8 cellular contexts compared by ENCODE assay signal in genomic region chr7:75485979-75486643, GRCh38. TPM values are rescaled to one million over a fixed set of nuclear protein-coding genes. Genes with fewer than 3 reads are reported as not detected.
A peak's percentile ranks its signal among the peaks of the same experiment; 100 is the strongest.
DNase-seq lines count a peak whose midpoint lies in the region; TF ChIP-seq lines count a peak whose summit lies in the region.
"Not testable (repeated sequence)": the region's sequence is repeated elsewhere in the genome, so short reads cannot be mapped to it uniquely, and the experiment has no call there.

POM121C (minus strand) TSS chr7:75486299; CDS start chr7:75441496, 44,803 bp downstream.

- in situ Hi-C loops in G401 (cut with HindIII; ENCODE audit: low sequenced_read_pairs): not testable (repeated sequence)

- H4K20me1 ChIP-seq in MM.1S (ENCODE audit: insufficient read depth, low read length): not testable (repeated sequence)

- peak within 1 kb of the TSS; percentile 52; the same call in 1 of the 2 replicates for H3K4me2 ChIP-seq in MM.1S (ENCODE audit: low read depth, low read length)

- H2AFZ ChIP-seq in MM.1S (ENCODE audit: low read length) (peak within 1 kb of the TSS; percentile 70; the same call in 1 of the 2 replicates), neuron (ENCODE audit: low read depth, low read length) (peak within 1 kb of the TSS; percentile 12)

- not testable (repeated sequence) for H3K36me3 ChIP-seq in MM.1S (replicated peaks; ENCODE audit: insufficient read depth, low read length); neuron (ENCODE audit: insufficient read depth, low read length)

- not testable (repeated sequence) for TF ChIP-seq CTCF in MM.1S (IDR thresholded peaks at IDR 0.05; ENCODE audit: low read length); foreskin fibroblast (IDR thresholded peaks at IDR 0.05; ENCODE audit: low read depth, low read length)

- not testable (repeated sequence) for H3K9me2 ChIP-seq in MM.1S (replicated peaks; ENCODE audit: insufficient read depth, low read length)

- H3K4me3 ChIP-seq in MM.1S (ENCODE audit: low read length): peak within 1 kb of the TSS; percentile 91
- peak within 1 kb of the TSS; percentile 70 to 78 for H3K4me3 ChIP-seq in foreskin fibroblast (ENCODE audit: low read depth in 1 of 2, low read length in 2 of 2)
- peak within 1 kb of the TSS; percentile 71 for H3K4me3 ChIP-seq in neuron (ENCODE audit: low read length)

- H3K27ac ChIP-seq in MM.1S (ENCODE audit: low read length): not testable (repeated sequence)

- H3K9me3 ChIP-seq in MM.1S (replicated peaks; ENCODE audit: insufficient read depth, low read length); neuron (ENCODE audit: low read length): not testable (repeated sequence)

- H3K79me2 ChIP-seq in MM.1S (ENCODE audit: low read length): peaks cover 12% of the 10 kb centered on the region; the same call in 1 of the 2 replicates

- H3K9ac ChIP-seq in MM.1S (ENCODE audit: low read length): peak within 1 kb of the TSS; percentile 79; the same call in 1 of the 2 replicates

- not testable (repeated sequence) for H3K27me3 ChIP-seq in MM.1S (replicated peaks; ENCODE audit: insufficient read depth, low read length); neuron (ENCODE audit: insufficient read depth, low read length)

- DNase-seq in G401 (ENCODE audit: low spot score) (peak; percentile 94), HCEC 1CT (peak; percentile 89), MM.1S (peak; percentile 91), SIG-M5 (lab: John Stamatoyannopoulos, UW) (peak; percentile 64), activated gamma-delta T cell (lab: John Stamatoyannopoulos, UW) (peak; percentile 70), foreskin fibroblast (peak; percentile 90 to 96), stromal cell of bone marrow (ENCODE audit: low read depth) (peak; percentile 75)

- H3F3A ChIP-seq in MM.1S (ENCODE audit: insufficient read depth, low read length): not testable (repeated sequence)

- not testable (repeated sequence) for H3K4me1 ChIP-seq in MM.1S (ENCODE audit: low read length); neuron (ENCODE audit: insufficient read depth, low read length)

RNA-seq across cellular contexts. Expression of gene POM121C, which starts in this region (rescaled TPM):
- 3.4 and 3.5 TPM in 2 replicates for total RNA-seq in G401 (2014; rRNA removed; shearing (Covaris generic))
